Comparison of ENCODE assay signal across 8 cellular contexts in the genomic region with DNA sequence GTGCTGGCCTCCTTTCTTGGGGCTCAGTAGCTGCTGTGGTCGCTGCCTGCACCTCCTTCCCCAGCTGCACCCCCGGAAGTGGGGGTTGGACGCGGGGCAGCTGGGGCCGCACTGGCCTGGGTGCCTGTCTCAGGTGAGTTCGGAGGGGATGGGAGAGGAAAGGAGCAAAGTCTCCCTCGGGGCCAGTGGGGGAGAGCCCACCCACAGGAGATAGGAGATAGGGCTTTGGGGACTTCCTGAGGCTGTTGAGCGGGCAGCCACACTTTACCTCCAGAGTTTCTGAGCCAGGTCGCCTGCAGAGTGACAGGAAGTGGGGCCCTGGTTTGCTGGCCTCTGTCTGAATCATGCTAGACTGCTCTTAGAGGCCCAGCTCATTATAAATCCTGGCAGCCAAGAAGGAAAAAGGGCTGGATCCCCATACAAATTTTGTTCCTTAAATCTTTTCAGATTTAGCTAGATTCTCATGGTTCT. TPM values are rescaled to one million over a fixed set of nuclear protein-coding genes. Genes with fewer than 3 reads are reported as not detected.
DNase-seq lines count a peak whose midpoint lies in the region; ATAC-seq, FAIRE-seq and TF ChIP-seq lines count a peak whose summit lies in the region.

No MANE protein-coding gene starts in this region.

- intact Hi-C loops in activated T-helper 2 cell treated with anti-CD3 and anti-CD28 coated beads, Interferon-gamma antibody, Interleukin-2, Interleukin-4, amounts not matched to agents 10 μg/mL and 5 μg/mL and 100 μg/mL, durations not matched to agents 14 hours and 24 hours and 36 hours (cut with micrococcal nuclease) = loop anchor here (1.0 kb wide), 1 partner anchor 8 kb away; the partner anchor contains the start of gene MBP
- intact Hi-C loops in psoas muscle (cut with DNase I) = no loop called here

- H3K9me3 Mint-ChIP-seq in activated T-helper 2 cell treated with anti-CD3 and anti-CD28 coated beads, Interferon-gamma antibody, Interleukin-2, Interleukin-4, amounts not matched to agents 10 μg/mL and 5 μg/mL and 100 μg/mL, durations not matched to agents 14 hours and 24 hours and 36 hours = no peaks in the 10 kb centered on the region
- no peaks in the 10 kb centered on the region for H3K9me3 Mint-ChIP-seq in nephron progenitor cell

- FAIRE-seq in HTR-8/SVneo (lab: Jason Lieb, UNC) = no peak

- H3K4me1 Mint-ChIP-seq in activated T-helper 2 cell treated with anti-CD3 and anti-CD28 coated beads, Interferon-gamma antibody, Interleukin-2, Interleukin-4, amounts not matched to agents 10 μg/mL and 5 μg/mL and 100 μg/mL, durations not matched to agents 14 hours and 24 hours and 36 hours (ENCODE audit: low read depth) = peaks cover 76% of the 10 kb centered on the region
- H3K4me1 Mint-ChIP-seq in nephron progenitor cell = peaks cover 8% of the 10 kb centered on the region

- TF ChIP-seq CTCF in GM13976 (IDR thresholded peaks at IDR 0.05; ENCODE audit: borderline replicate concordance, control extremely low read depth, extremely low read depth, insufficient read depth, missing control alignments) (no peak), psoas muscle (IDR thresholded peaks at IDR 0.05) (no peak), nephron progenitor cell (IDR thresholded peaks at IDR 0.05) (no peak)

- H3K4me3 ChIP-seq in psoas muscle = no peak overlapping the region

- no peaks in the 10 kb centered on the region for H3K9me3 ChIP-seq in psoas muscle

- ATAC-seq in GM21737 (IDR thresholded peaks at IDR 0.05; ENCODE audit: unreplicated experiment) (peak; percentile 61), psoas muscle (no peak)

- DNase-seq in GM13976 (ENCODE audit: low spot score) = peak; percentile 75
- peak; percentile 63 to 74 for DNase-seq in Kasumi-1 (lab: John Stamatoyannopoulos, UW)
- peak; percentile 48 for DNase-seq in activated T-helper 2 cell treated with anti-CD3 and anti-CD28 coated beads, Interferon-gamma antibody, Interleukin-2, Interleukin-4, amounts not matched to agents 10 μg/mL and 5 μg/mL and 100 μg/mL, durations not matched to agents 14 hours and 24 hours and 36 hours (ENCODE audit: low spot score)
- DNase-seq in psoas muscle = peak in 1 of 2 donors; percentile 39
- no peak for DNase-seq in anterior cingulate cortex (lab: John Stamatoyannopoulos, UW)
- no peak for DNase-seq in HTR-8/SVneo (ENCODE audit: insufficient read length, low spot score)
- DNase-seq in nephron progenitor cell = no peak

- no peaks in the 10 kb centered on the region for H3K36me3 ChIP-seq in psoas muscle (ENCODE audit: insufficient read depth in 1 of 2, low read depth in 1 of 2)

- in situ Hi-C loops in GM13976 (cut with MboI; ENCODE audit: low sequenced_read_pairs, unreplicated experiment) = loop anchor here (10.0 to 25.0 kb wide), 2 partner anchors 60 to 637 kb away; partner anchors contain the start of gene ZNF516

- peak overlapping the region; percentile 19 for H3K27ac ChIP-seq in psoas muscle

- H3K27me3 ChIP-seq in psoas muscle (ENCODE audit: insufficient read depth in 3 of 3, low read length in 2 of 3) = no peaks in the 10 kb centered on the region

- H3K4me3 Mint-ChIP-seq in activated T-helper 2 cell treated with anti-CD3 and anti-CD28 coated beads, Interferon-gamma antibody, Interleukin-2, Interleukin-4, amounts not matched to agents 10 μg/mL and 5 μg/mL and 100 μg/mL, durations not matched to agents 14 hours and 24 hours and 36 hours (ENCODE audit: low read depth) = peak overlapping the region; percentile 74
- H3K4me3 Mint-ChIP-seq in nephron progenitor cell = no peak overlapping the region

- H3K36me3 Mint-ChIP-seq in activated T-helper 2 cell treated with anti-CD3 and anti-CD28 coated beads, Interferon-gamma antibody, Interleukin-2, Interleukin-4, amounts not matched to agents 10 μg/mL and 5 μg/mL and 100 μg/mL, durations not matched to agents 14 hours and 24 hours and 36 hours (ENCODE audit: low read depth) = peaks cover 60% of the 10 kb centered on the region
- H3K36me3 Mint-ChIP-seq in nephron progenitor cell (ENCODE audit: low read depth) = no peaks in the 10 kb centered on the region

- peak overlapping the region; percentile 94 for H3K27ac Mint-ChIP-seq in activated T-helper 2 cell treated with anti-CD3 and anti-CD28 coated beads, Interferon-gamma antibody, Interleukin-2, Interleukin-4, amounts not matched to agents 10 μg/mL and 5 μg/mL and 100 μg/mL, durations not matched to agents 14 hours and 24 hours and 36 hours
- H3K27ac Mint-ChIP-seq in nephron progenitor cell = no peak overlapping the region

- WGBS in psoas muscle, 3 donors = 73 to 79% (median 78%) methylated on average over 9 of the region's 9 CpGs

- peaks cover 60% of the 10 kb centered on the region for H3K4me1 ChIP-seq in psoas muscle

- no peaks in the 10 kb centered on the region for H3K27me3 Mint-ChIP-seq in activated T-helper 2 cell treated with anti-CD3 and anti-CD28 coated beads, Interferon-gamma antibody, Interleukin-2, Interleukin-4, amounts not matched to agents 10 μg/mL and 5 μg/mL and 100 μg/mL, durations not matched to agents 14 hours and 24 hours and 36 hours (ENCODE audit: low read depth)
- H3K27me3 Mint-ChIP-seq in nephron progenitor cell (ENCODE audit: low read depth, poor library complexity) = peaks cover 43% of the 10 kb centered on the region

RNA-seq across cellular contexts. Expression of gene MBP, which starts 8.1 kb away (rescaled TPM):
- total RNA-seq in activated T-helper 2 cell treated with anti-CD3 and anti-CD28 coated beads, Interferon-gamma antibody, Interleukin-2, Interleukin-4, amounts not matched to agents 10 μg/mL and 5 μg/mL and 100 μg/mL, durations not matched to agents 14 hours and 24 hours and 36 hours = 53.7 and 54.3 TPM in 2 replicates
- total RNA-seq in psoas muscle = 10 to 100 TPM; 51.6 to 88.2 (median 78.6) TPM
- polyA plus RNA-seq in psoas muscle = 10 to 100 TPM; 16.4 to 43.9 (median 40.8) TPM

Comparison
In these comparisons a context has a peak if more than half of its experiments do, and no peak if none do; other contexts are left out.
1. DNase-seq: peak in GM13976 (single experiment), Kasumi-1 (2 of 2) and activated T-helper 2 cell treated with anti-CD3 and anti-CD28 coated beads, Interferon-gamma antibody, Interleukin-2, Interleukin-4, amounts not matched to agents 10 μg/mL and 5 μg/mL and 100 μg/mL, durations not matched to agents 14 hours and 24 hours and 36 hours (single experiment); none in anterior cingulate cortex (0 of 58), HTR-8/SVneo (single experiment) and nephron progenitor cell (single experiment).